27 cellular contexts compared by ENCODE assay signal in the genomic region with DNA sequence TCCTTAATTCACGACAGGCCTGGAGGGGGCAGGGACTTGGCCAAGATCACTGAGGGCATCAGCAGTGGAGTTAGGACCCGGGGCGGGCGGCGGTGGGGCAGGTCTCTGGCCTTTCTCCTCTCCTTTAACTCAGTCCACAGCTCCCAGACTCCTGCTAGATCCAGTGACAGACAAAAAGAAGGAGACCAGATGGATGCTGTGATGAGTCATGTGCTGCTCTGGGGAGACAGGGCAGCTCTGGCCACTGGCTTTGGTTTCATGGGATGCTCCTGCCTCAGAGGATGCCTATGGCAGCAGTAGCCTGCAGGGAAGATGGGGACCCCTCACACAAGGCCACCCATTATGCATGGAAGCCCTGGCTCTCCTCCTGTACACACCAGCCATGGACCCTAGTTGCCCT. TPM values are rescaled to one million over a fixed set of nuclear protein-coding genes. Genes with fewer than 3 reads are reported as not detected.
A peak's percentile ranks its signal among the peaks of the same experiment; 100 is the strongest.
DNase-seq lines count a peak whose midpoint lies in the region; TF ChIP-seq lines count a peak whose summit lies in the region.
"Had no signal": no experiment of that assay in that cellular context is flagged by ENCODE, and none has a peak within 500 bp of the region (broad histone marks: within the 10 kb centered on the region; RNA-seq: fewer than 3 reads in every experiment).

No MANE protein-coding gene starts in this region.

- H3K9ac ChIP-seq in endodermal cell (ENCODE audit: extremely low read depth, low read length, poor library complexity, severe bottlenecking) = no peak overlapping the region
- H3K9ac ChIP-seq: KMS-11 had no signal

- no peak overlapping the region for H3K4me3 Mint-ChIP-seq in endodermal cell
- H3K4me3 Mint-ChIP-seq in activated CD4-positive, alpha-beta T cell treated with anti-CD3 and anti-CD28 coated beads, Interleukin-2, amount 10 ng/mL, durations not matched to agents 7 days and 5 days = no peak overlapping the region
- H3K4me3 Mint-ChIP-seq: activated CD4-positive, alpha-beta T cell treated with anti-CD3 and anti-CD28 coated beads for 36 hours; central memory CD8-positive, alpha-beta T cell; memory B cell; stimulated activated naive CD8-positive, alpha-beta T cell treated with anti-CD3 and anti-CD28 coated beads, Interleukin-15, amount 100 ng/mL, for 72 hours; T-cell had no signal

- H3K9me3 ChIP-seq in endodermal cell (ENCODE audit: control insufficient read depth, low read length) = no peaks in the 10 kb centered on the region
- no peaks in the 10 kb centered on the region for H3K9me3 ChIP-seq in MG63
- H3K9me3 ChIP-seq: A549, ascending aorta, upper lobe of right lung had no signal

- no peak overlapping the region for H3K27ac Mint-ChIP-seq in endodermal cell
- no peak overlapping the region for H3K27ac Mint-ChIP-seq in activated CD4-positive, alpha-beta T cell treated with anti-CD3 and anti-CD28 coated beads, Interleukin-2, amount 10 ng/mL, durations not matched to agents 7 days and 5 days
- H3K27ac Mint-ChIP-seq: activated CD4-positive, alpha-beta T cell treated with anti-CD3 and anti-CD28 coated beads for 36 hours; memory B cell; T-cell had no signal

- 93% methylated on average over 5 of the region's 5 CpGs; no CpG with 5 or more reads in 1 of the 2 experiments for WGBS in endodermal cell (ENCODE audit: insufficient coverage in 1 of 2, insufficient read length in 1 of 2), 2 experiments

- H3K27me3 ChIP-seq in endodermal cell (ENCODE audit: control insufficient read depth, insufficient read depth, low read length, poor library complexity, severe bottlenecking) = no peaks in the 10 kb centered on the region
- H3K27me3 ChIP-seq in MG63 = no peaks in the 10 kb centered on the region
- H3K27me3 ChIP-seq: ascending aorta, upper lobe of right lung had no signal

- CTCF ChIA-PET in activated CD4-positive, alpha-beta T cell treated with anti-CD3 and anti-CD28 coated beads, Interleukin-2, amount 10 ng/mL, durations not matched to agents 7 days and 5 days (lab: Charles Lee) = interaction anchor here (0.9 kb wide), 1 partner anchor 22 kb away, joined by 3 read pairs; no protein-coding TSS in a partner anchor

- peaks cover 2% of the 10 kb centered on the region for H3K27me3 Mint-ChIP-seq in endodermal cell (ENCODE audit: insufficient read depth)
- H3K27me3 Mint-ChIP-seq in activated CD4-positive, alpha-beta T cell treated with anti-CD3 and anti-CD28 coated beads, Interleukin-2, amount 10 ng/mL, durations not matched to agents 7 days and 5 days = no peaks in the 10 kb centered on the region
- H3K27me3 Mint-ChIP-seq: activated CD4-positive, alpha-beta T cell treated with anti-CD3 and anti-CD28 coated beads for 36 hours; stimulated activated naive CD8-positive, alpha-beta T cell treated with anti-CD3 and anti-CD28 coated beads, Interleukin-15, amount 100 ng/mL, for 72 hours had no signal

- H3K36me3 Mint-ChIP-seq in endodermal cell (ENCODE audit: low read depth) = peaks cover 7% of the 10 kb centered on the region
- no peaks in the 10 kb centered on the region for H3K36me3 Mint-ChIP-seq in activated CD4-positive, alpha-beta T cell treated with anti-CD3 and anti-CD28 coated beads, Interleukin-2, amount 10 ng/mL, durations not matched to agents 7 days and 5 days (ENCODE audit: low read depth)
- H3K36me3 Mint-ChIP-seq: memory B cell, T-cell had no signal

- TF ChIP-seq CTCF in endodermal cell (conservative IDR thresholded peaks at IDR 0.05) = no peak

- no peaks in the 10 kb centered on the region for H3K4me1 ChIP-seq in endodermal cell (ENCODE audit: control insufficient read depth, insufficient read depth, low read length)
- H3K4me1 ChIP-seq: ascending aorta, upper lobe of right lung had no signal

- no peak overlapping the region for H3K27ac ChIP-seq in endodermal cell (ENCODE audit: low read depth, low read length)
- H3K27ac ChIP-seq: ascending aorta, C4-2B, KMS-11, upper lobe of right lung had no signal

- no peaks in the 10 kb centered on the region for H3K9me3 Mint-ChIP-seq in endodermal cell
- no peaks in the 10 kb centered on the region for H3K9me3 Mint-ChIP-seq in activated CD4-positive, alpha-beta T cell treated with anti-CD3 and anti-CD28 coated beads, Interleukin-2, amount 10 ng/mL, durations not matched to agents 7 days and 5 days
- H3K9me3 Mint-ChIP-seq: central memory CD8-positive, alpha-beta T cell; memory B cell; stimulated activated naive CD8-positive, alpha-beta T cell treated with anti-CD3 and anti-CD28 coated beads, Interleukin-15, amount 100 ng/mL, for 72 hours; T-cell had no signal

- DNase-seq in AG08395 (ENCODE audit: low spot score) (peak; percentile 78), HCEC 1CT (peak; percentile 48), amniotic epithelial cell (ENCODE audit: low read depth) (peak; percentile 26), hepatic stellate cell (ENCODE audit: low spot score) (peak; percentile 83), endodermal cell (no peak), hypothalamus (lab: John Stamatoyannopoulos, UW) (no peak), MG63 (no peak)
- DNase-seq in activated CD4-positive, alpha-beta T cell treated with anti-CD3 and anti-CD28 coated beads, Interleukin-2, amount 10 ng/mL, durations not matched to agents 7 days and 5 days = no peak
- DNase-seq: activated CD4-positive, alpha-beta T cell treated with anti-CD3 and anti-CD28 coated beads for 36 hours; activated naive CD4-positive, alpha-beta T cell treated with anti-CD3 and anti-CD28 coated beads, Interleukin-2, amount 50 U/mL, for 16 hours; effector CD4-positive, alpha-beta T cell; GF-D8; left colon; NCI-H187; NCI-H2227 treated with DMSO at 0.1 percent for 48 hours; NCI-H748 treated with DMSO at 0.1 percent for 48 hours; SHP77 treated with DMSO at 0.1 percent for 48 hours; stimulated activated CD4-positive, alpha-beta T cell treated with anti-CD3 and anti-CD28 coated beads, Interleukin-12 subunit alpha, Interleukin-12 subunit beta, amount 100 ng/mL, for 4 hours; stimulated activated naive CD8-positive, alpha-beta T cell treated with anti-CD3 and anti-CD28 coated beads, Interleukin-15, amount 100 ng/mL, for 72 hours; T-cell; upper lobe of right lung had no signal

- H3K4me1 Mint-ChIP-seq in endodermal cell = peaks cover 8% of the 10 kb centered on the region
- peaks cover 8% of the 10 kb centered on the region for H3K4me1 Mint-ChIP-seq in activated CD4-positive, alpha-beta T cell treated with anti-CD3 and anti-CD28 coated beads, Interleukin-2, amount 10 ng/mL, durations not matched to agents 7 days and 5 days
- H3K4me1 Mint-ChIP-seq: activated CD4-positive, alpha-beta T cell treated with anti-CD3 and anti-CD28 coated beads for 36 hours; central memory CD8-positive, alpha-beta T cell had no signal

- H3K4me3 ChIP-seq in endodermal cell (ENCODE audit: low read length) (no peak overlapping the region), MG63 (no peak overlapping the region)
- H3K4me3 ChIP-seq: A549, ascending aorta, upper lobe of right lung had no signal

- POLR2A ChIA-PET in activated CD4-positive, alpha-beta T cell treated with anti-CD3 and anti-CD28 coated beads, Interleukin-2, amount 10 ng/mL, durations not matched to agents 7 days and 5 days (lab: Charles Lee) = no interaction called here

- H3K36me3 ChIP-seq in endodermal cell (ENCODE audit: control insufficient read depth, insufficient read depth, low read length) = no peaks in the 10 kb centered on the region
- H3K36me3 ChIP-seq in MG63 = no peaks in the 10 kb centered on the region

RNA-seq across cellular contexts. Expression of gene EPB41L1, which starts 20.5 kb away (rescaled TPM):
- 10 to 100 TPM; 32.3 to 36.7 TPM for total RNA-seq in endodermal cell
- 43.7 TPM for polyA plus RNA-seq in endodermal cell (2013, experiment 1 of 2)
- polyA plus RNA-seq in endodermal cell (2013, experiment 2 of 2) = 36.7 TPM
- under 1 TPM in 1 of 2 experiments, not detected in 1; 0.22 TPM for total RNA-seq in activated CD4-positive, alpha-beta T cell treated with anti-CD3 and anti-CD28 coated beads, Interleukin-2, amount 10 ng/mL, durations not matched to agents 7 days and 5 days
- total RNA-seq in MG63 (2014; rRNA removed; shearing (Covaris generic); ENCODE audit: low replicate concordance) = 11.7 and 22.9 TPM in 2 replicates

Comparison
In these comparisons a context has a peak if more than half of its experiments do, and no peak if none do; other contexts are left out.
1. DNase-seq: peak in AG08395 (single experiment), HCEC 1CT (single experiment), amniotic epithelial cell (single experiment) and hepatic stellate cell (single experiment); none in endodermal cell (single experiment), activated CD4-positive, alpha-beta T cell treated with anti-CD3 and anti-CD28 coated beads, Interleukin-2, amount 10 ng/mL, durations not matched to agents 7 days and 5 days (single experiment), hypothalamus (0 of 51) and MG63 (single experiment).
2. RNA of gene EPB41L1, which starts 20.5 kb away (total RNA-seq): 32.3 to 36.7 TPM in endodermal cell and 11.7 to 22.9 TPM in MG63; 0.22 TPM in activated CD4-positive, alpha-beta T cell treated with anti-CD3 and anti-CD28 coated beads, Interleukin-2, amount 10 ng/mL, durations not matched to agents 7 days and 5 days; every median in the first group is over 10 times any median in the second.